ENCODE assay signal across 30 cellular contexts in genomic region chr13:29568731-29569130, GRCh38. TPM values are rescaled to one million over a fixed set of nuclear protein-coding genes. Genes with fewer than 3 reads are reported as not detected.
DNase-seq lines count a peak whose midpoint lies in the region; ATAC-seq, FAIRE-seq and TF ChIP-seq lines count a peak whose summit lies in the region.
"Had no signal": no experiment of that assay in that cellular context is flagged by ENCODE, and none has a peak within 500 bp of the region (broad histone marks: within the 10 kb centered on the region; RNA-seq: fewer than 3 reads in every experiment).

No MANE protein-coding gene starts in this region.

- H3K27ac ChIP-seq in OCI-LY1 (ENCODE audit: low read depth, low read length, poor library complexity, severe bottlenecking) (peak overlapping the region; percentile 16), coronary artery (no peak overlapping the region), mesenchymal stem cell (ENCODE audit: low read length, poor library complexity, severe bottlenecking) (no peak overlapping the region)
- H3K27ac ChIP-seq: BLaER1 treated with 17β-estradiol and CSF1 and Interleukin-3, amounts not matched to agents 10 nM and 100 nM; cardiac muscle cell; esophagus muscularis mucosa; hepatocyte; lower lobe of right lung; Peyer's patch; upper lobe of left lung; WERI-Rb-1 had no signal

- FAIRE-seq in GM12891 (lab: Jason Lieb, UNC): no peak
- FAIRE-seq: colon, G401.6, K562 had no signal

- H4K8ac ChIP-seq in mesenchymal stem cell (ENCODE audit: low read length): no peak overlapping the region

- peaks cover 25% of the 10 kb centered on the region for H3K79me1 ChIP-seq in mesenchymal stem cell (replicated peaks; ENCODE audit: low read length, poor library complexity, severe bottlenecking)

- H2BK120ac ChIP-seq in mesenchymal stem cell (ENCODE audit: low read depth, low read length): no peak overlapping the region

- H3K36me3 ChIP-seq in OCI-LY1 (ENCODE audit: insufficient read depth, low read length) (0 out of 2 replicates have a peak, but pooled peaks cover 10% of the 10 kb centered on the region), mesenchymal stem cell (ENCODE audit: control insufficient read depth in 1 of 2, insufficient read depth in 2 of 2, low read depth in 1 of 2, low read length in 2 of 2) (no peaks in the 10 kb centered on the region)
- H3K36me3 ChIP-seq: cardiac muscle cell, esophagus muscularis mucosa, lower lobe of right lung, Peyer's patch, upper lobe of left lung, WERI-Rb-1 had no signal

- H3K9me3 ChIP-seq in OCI-LY1 (ENCODE audit: low read length) (no peaks in the 10 kb centered on the region), mesenchymal stem cell (ENCODE audit: control insufficient read depth, low read length) (no peaks in the 10 kb centered on the region)
- H3K9me3 ChIP-seq: BLaER1 treated with 17β-estradiol and CSF1 and Interleukin-3, amounts not matched to agents 10 nM and 100 nM; Caco-2; esophagus muscularis mucosa; lower lobe of right lung; mucosa of descending colon; Peyer's patch; upper lobe of left lung had no signal

- H3K4me3 ChIP-seq in OCI-LY1 (ENCODE audit: low read depth, low read length, poor library complexity, severe bottlenecking) (no peak overlapping the region), coronary artery (no peak overlapping the region), mesenchymal stem cell (ENCODE audit: insufficient read depth in 1 of 2, low read depth in 1 of 2, low read length in 2 of 2) (no peak overlapping the region)
- H3K4me3 ChIP-seq: BLaER1 treated with 17β-estradiol and CSF1 and Interleukin-3, amounts not matched to agents 10 nM and 100 nM; cardiac muscle cell; esophagus muscularis mucosa; hepatocyte; K562; lower lobe of right lung; mucosa of descending colon; Peyer's patch; upper lobe of left lung had no signal

- H3K9ac ChIP-seq in OCI-LY1 (ENCODE audit: low read length): no peak overlapping the region
- no peak overlapping the region for H3K9ac ChIP-seq in mesenchymal stem cell (ENCODE audit: low read length)
- H3K9ac ChIP-seq: BLaER1 treated with 17β-estradiol and CSF1 and Interleukin-3, amounts not matched to agents 10 nM and 100 nM had no signal

- H3K27me3 ChIP-seq in OCI-LY1 (ENCODE audit: insufficient read depth, low read length): no peaks in the 10 kb centered on the region
- H3K27me3 ChIP-seq in mesenchymal stem cell (ENCODE audit: control insufficient read depth in 1 of 2, insufficient read depth in 1 of 2, low read length in 2 of 2): no peaks in the 10 kb centered on the region
- H3K27me3 ChIP-seq: BLaER1 treated with 17β-estradiol and CSF1 and Interleukin-3, amounts not matched to agents 10 nM and 100 nM; cardiac muscle cell; esophagus muscularis mucosa; hepatocyte; Peyer's patch; upper lobe of left lung had no signal

- H2BK12ac ChIP-seq in mesenchymal stem cell (ENCODE audit: low read length in 2 of 2): no peak overlapping the region

- no peak overlapping the region for H2AK5ac ChIP-seq in mesenchymal stem cell (ENCODE audit: low read length, severe bottlenecking)

- no peak for ATAC-seq in HG03280 (IDR thresholded peaks at IDR 0.05; ENCODE audit: unreplicated experiment)
- ATAC-seq: K562; lower lobe of right lung; mucosa of descending colon; natural killer cell treated with Interleukin-12 subunit alpha and Interleukin-12 subunit beta and Interleukin-15 and Interleukin-18, amount 100 ng/mL, for 72 hours; stimulated activated effector memory CD8-positive, alpha-beta T cell treated with anti-CD3 and anti-CD28 coated beads, Interleukin-12 subunit alpha, Interleukin-12 subunit beta, amount 100 ng/mL, for 72 hours had no signal

- H4K91ac ChIP-seq in mesenchymal stem cell (ENCODE audit: low read length): no peak overlapping the region

- peak overlapping the region; percentile 6 for H2BK15ac ChIP-seq in mesenchymal stem cell (ENCODE audit: low read depth, poor library complexity, severe bottlenecking)

- no peak overlapping the region for H3K4ac ChIP-seq in mesenchymal stem cell (ENCODE audit: low read depth in 1 of 2, low read length in 2 of 2)

- peaks cover 27% of the 10 kb centered on the region for H3K4me1 ChIP-seq in OCI-LY1 (ENCODE audit: insufficient read depth, low read length, severe bottlenecking)
- H3K4me1 ChIP-seq in mesenchymal stem cell (ENCODE audit: control insufficient read depth, insufficient read depth, low read depth, low read length): peaks cover 20% of the 10 kb centered on the region
- H3K4me1 ChIP-seq: Caco-2 had no signal

- no peaks in the 10 kb centered on the region; the same call in 1 of the 2 replicates for H3F3A ChIP-seq in OCI-LY1 (ENCODE audit: insufficient read depth, low read length)

- DNase-seq in GM12891 (ENCODE audit: insufficient read length, low spot score): no peak
- peak; percentile 21 for DNase-seq in coronary artery (ENCODE audit: low spot score)
- DNase-seq in mesenchymal stem cell: no peak
- no peak for DNase-seq in middle frontal gyrus (ENCODE audit: extremely low spot score, low spot score)
- DNase-seq in effector CD8-positive, alpha-beta T cell (lab: John Stamatoyannopoulos, UW): no peak
- DNase-seq: activated CD4-positive, alpha-beta T cell treated with anti-CD3 and anti-CD28 coated beads for 48 hours; Caco-2; DMS79; effector CD4-positive, alpha-beta T cell; foreskin melanocyte; lower lobe of right lung; mucosa of descending colon; NCI-H1417; NCI-H2029; NCI-H2227 treated with DMSO at 0.1 percent for 48 hours; Peyer's patch; SIG-M5; upper lobe of left lung; WERI-Rb-1 had no signal

- 96% methylated on average over 9 of the region's 9 CpGs for WGBS in mesenchymal stem cell

- H3K4me2 ChIP-seq in OCI-LY1 (ENCODE audit: low read length) (no peak overlapping the region; the same call in 1 of the 2 replicates), mesenchymal stem cell (ENCODE audit: low read length, poor library complexity, severe bottlenecking) (no peak overlapping the region)
- H3K4me2 ChIP-seq: BLaER1 treated with 17β-estradiol and CSF1 and Interleukin-3, amounts not matched to agents 10 nM and 100 nM; hepatocyte had no signal

- H2AFZ ChIP-seq in OCI-LY1 (ENCODE audit: low read length) (no peak overlapping the region), mesenchymal stem cell (ENCODE audit: low read depth, low read length) (no peak overlapping the region)
- H2AFZ ChIP-seq: hepatocyte had no signal

- H2BK5ac ChIP-seq in mesenchymal stem cell (ENCODE audit: low read depth, low read length, poor library complexity, severe bottlenecking): no peak overlapping the region

- H3K14ac ChIP-seq in mesenchymal stem cell (ENCODE audit: low read length in 2 of 2): peak overlapping the region in 1 of 2 experiments; percentile 44

- no peak overlapping the region for H3K23ac ChIP-seq in mesenchymal stem cell (ENCODE audit: low read length in 2 of 2)

- no peak for TF ChIP-seq POLR2A in GM12891 (IDR thresholded peaks at IDR 0.05; ENCODE audit: low read depth, low read length)

- TF ChIP-seq CTCF in OCI-LY1 (IDR thresholded peaks at IDR 0.05; ENCODE audit: low read length) (no peak), coronary artery (IDR thresholded peaks at IDR 0.05) (no peak)

- peaks cover 100% of the 10 kb centered on the region for H3K79me2 ChIP-seq in OCI-LY1 (ENCODE audit: insufficient read depth, low read length)

- no peaks in the 10 kb centered on the region; the same call in 1 of the 2 replicates for H4K20me1 ChIP-seq in OCI-LY1 (ENCODE audit: insufficient read depth, low read length)

- peak overlapping the region in 1 of 2 experiments; percentile 54 for H3K18ac ChIP-seq in mesenchymal stem cell (ENCODE audit: low read depth in 1 of 2, low read length in 2 of 2)

- no peaks in the 10 kb centered on the region for H3K9me2 ChIP-seq in OCI-LY1 (ENCODE audit: low read depth, low read length)

TF ChIP-seq in GM12891, 5 proteins besides CTCF, POLR2A, EP300 and RAD21:
- no peak for TF ChIP-seq POLR2AphosphoS5 (IDR thresholded peaks at IDR 0.05; ENCODE audit: low read depth, low read length)
- 0 out of 2 replicates have a peak, but pooled peaks have one; percentile 0 for TF ChIP-seq POU2F2 (IDR thresholded peaks at IDR 0.05; ENCODE audit: low read depth, low read length)

RNA-seq across cellular contexts. Expression of gene SLC7A1, which starts 26.8 kb away (rescaled TPM):
- polyA plus RNA-seq in GM12891 (2012; ENCODE audit: low read depth, missing spikeins): 10.9 TPM
- polyA plus RNA-seq in mesenchymal stem cell (2013, experiment 1 of 2): 14.6 TPM
- polyA plus RNA-seq in mesenchymal stem cell (2013, experiment 2 of 2): 14.5 TPM
